4 cellular contexts compared by ENCODE assay signal in genomic region chr15:43666177-43666576, GRCh38. TPM values are rescaled to one million over a fixed set of nuclear protein-coding genes. Genes with fewer than 3 reads are reported as not detected.
"Had no signal": no experiment of that assay in that cellular context is flagged by ENCODE, and none has a peak within 500 bp of the region (broad histone marks: within the 10 kb centered on the region; RNA-seq: fewer than 3 reads in every experiment).

No MANE protein-coding gene starts in this region.

RNA-seq across cellular contexts. Expression of gene CKMT1A, which starts 27.5 kb away (rescaled TPM):
- polyA plus RNA-seq: IgD-negative memory B cell had no signal

RNA-seq across cellular contexts. Expression of gene STRC, which starts 47.6 kb away (rescaled TPM):
- total RNA-seq: HT-29, HT1080, K562 had no signal
- polyA plus RNA-seq: IgD-negative memory B cell had no signal
